10 cellular contexts compared by ENCODE assay signal in the genomic region with DNA sequence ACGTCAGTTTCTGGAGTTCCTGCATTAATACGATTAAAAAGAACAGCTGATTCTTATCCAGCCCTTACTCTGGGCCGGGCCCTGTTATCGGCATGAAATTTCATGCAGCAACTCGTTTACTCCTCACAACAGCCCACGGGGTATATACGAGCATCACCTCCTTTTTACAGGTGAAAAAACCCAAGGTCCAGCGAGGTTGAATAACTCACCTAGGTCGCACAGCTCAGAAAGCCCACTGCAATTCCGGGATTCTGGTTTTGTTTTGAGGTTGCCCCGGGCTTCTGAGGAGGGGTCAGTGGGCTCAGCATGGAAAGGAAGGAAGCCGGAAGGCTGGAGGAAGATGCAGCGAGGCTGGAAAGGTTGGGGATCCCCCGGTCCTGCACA. TPM values are rescaled to one million over a fixed set of nuclear protein-coding genes. Genes with fewer than 3 reads are reported as not detected.
DNase-seq lines count a peak whose midpoint lies in the region; ATAC-seq, FAIRE-seq and TF ChIP-seq lines count a peak whose summit lies in the region.
"Had no signal": no experiment of that assay in that cellular context is flagged by ENCODE, and none has a peak within 500 bp of the region (broad histone marks: within the 10 kb centered on the region; RNA-seq: fewer than 3 reads in every experiment).

No MANE protein-coding gene starts in this region.

- no peak for TF ChIP-seq CTCF in AG04450 (IDR thresholded peaks at IDR 0.05; ENCODE audit: low read depth, low read length)
- no peak for TF ChIP-seq CTCF in coronary artery (IDR thresholded peaks at IDR 0.05)

- H3K36me3 Mint-ChIP-seq in naive thymus-derived CD8-positive, alpha-beta T cell: no peaks in the 10 kb centered on the region

- peak overlapping the region; percentile 73 to 91 (median 84) for H3K4me3 Mint-ChIP-seq in naive thymus-derived CD8-positive, alpha-beta T cell

- POLR2A ChIA-PET in AG04450 (lab: Yijun Ruan, JAX): no interaction called here
- POLR2A ChIA-PET in naive thymus-derived CD8-positive, alpha-beta T cell (lab: Charles Lee): interaction anchor here (0.6 kb wide), 1 partner anchor 32 kb away, joined by 3 read pairs; no protein-coding TSS in a partner anchor

- peak; percentile 55 to 69 for ATAC-seq in naive thymus-derived CD8-positive, alpha-beta T cell
- ATAC-seq in GM21423 (IDR thresholded peaks at IDR 0.05; ENCODE audit: unreplicated experiment): no peak

- no peak overlapping the region for H3K27ac ChIP-seq in AG04450 (ENCODE audit: low read depth, low read length)
- H3K27ac ChIP-seq in coronary artery: no peak overlapping the region
- H3K27ac ChIP-seq in small intestine (ENCODE audit: low read depth in 1 of 2, low read length in 1 of 2): no peak overlapping the region
- H3K27ac ChIP-seq: ovary had no signal

- H3K36me3 ChIP-seq in HAP-1 (replicated peaks) (no peaks in the 10 kb centered on the region), small intestine (ENCODE audit: control insufficient read depth in 2 of 2, insufficient read depth in 2 of 2, low read length in 2 of 2) (no peaks in the 10 kb centered on the region)
- H3K36me3 ChIP-seq: ovary had no signal

- H3K4me1 ChIP-seq in HAP-1 (no peaks in the 10 kb centered on the region; the same call in none of the 2 replicates), small intestine (ENCODE audit: control insufficient read depth in 2 of 2, insufficient read depth in 1 of 2, low read depth in 1 of 2, low read length in 1 of 2) (no peaks in the 10 kb centered on the region)

- H3K27me3 ChIP-seq in AG04450 (ENCODE audit: control insufficient read depth, insufficient read depth, low read length) (peaks cover 31% of the 10 kb centered on the region), HAP-1 (ENCODE audit: low read depth) (peaks cover 30% of the 10 kb centered on the region), small intestine (ENCODE audit: control insufficient read depth in 2 of 2, insufficient read depth in 2 of 2, low read length in 2 of 2) (peaks cover 0 to 21% of the 10 kb centered on the region in 2 donors)
- H3K27me3 ChIP-seq: ovary had no signal

- CTCF ChIA-PET in AG04450 (lab: Charles Lee): interaction anchor here (2.2 kb wide), 1 partner anchor 27 kb away, joined by 7 read pairs; no protein-coding TSS in a partner anchor

- WGBS in small intestine, 3 donors: 1% methylated on average over 11 to 14 of the region's 14 CpGs

- no peaks in the 10 kb centered on the region for H3K9me3 ChIP-seq in AG04450 (ENCODE audit: control insufficient read depth, insufficient read depth, low read length)
- H3K9me3 ChIP-seq in HAP-1: no peaks in the 10 kb centered on the region
- H3K9me3 ChIP-seq in small intestine (ENCODE audit: control insufficient read depth, low read depth): no peaks in the 10 kb centered on the region
- H3K9me3 ChIP-seq: ovary had no signal

- peak overlapping the region in 7 of 10 donors; percentile 2 to 72 (median 54) for H3K27ac Mint-ChIP-seq in naive thymus-derived CD8-positive, alpha-beta T cell

- in situ Hi-C loops in HAP-1 (cut with MboI; ENCODE audit: low sequenced_read_pairs): no loop called here

- no peak for DNase-seq in AG04450 (ENCODE audit: low read depth, low spot score)
- peak; percentile 53 for DNase-seq in NCI-H82 (lab: John Stamatoyannopoulos, UW)
- no peak for DNase-seq in coronary artery (ENCODE audit: low spot score)
- DNase-seq in naive thymus-derived CD8-positive, alpha-beta T cell: peak in 2 of 10 donors; percentile 12 to 17
- DNase-seq in HAP-1 (ENCODE audit: low spot score in 2 of 2): no peak
- DNase-seq in islet precursor cell: no peak
- DNase-seq in small intestine: no peak
- DNase-seq: ovary had no signal

- H3K27me3 Mint-ChIP-seq in naive thymus-derived CD8-positive, alpha-beta T cell: peaks cover 17 to 43% (median 31%) of the 10 kb centered on the region in 5 donors

- H3K9me3 Mint-ChIP-seq in naive thymus-derived CD8-positive, alpha-beta T cell: peaks cover 0 to 3% (median 0%) of the 10 kb centered on the region in 9 donors

- FAIRE-seq in small intestine (lab: Jason Lieb, UNC): no peak
- FAIRE-seq: D721Med had no signal

- H3K4me1 Mint-ChIP-seq in naive thymus-derived CD8-positive, alpha-beta T cell: peaks cover 9 to 26% (median 20%) of the 10 kb centered on the region in 4 donors

- H3K4me3 ChIP-seq in AG04450 (ENCODE audit: low read depth, low read length) (peak overlapping the region; percentile 41), coronary artery (peak overlapping the region; percentile 49), HAP-1 (no peak overlapping the region), small intestine (ENCODE audit: low read depth in 1 of 2, low read length in 2 of 2) (peak overlapping the region in 1 of 2 donors; percentile 26)
- H3K4me3 ChIP-seq: ovary had no signal

RNA-seq across cellular contexts. Expression of gene ACP7, which starts 0.6 kb away (rescaled TPM):
- polyA plus RNA-seq in AG04450 (2011; rRNA removed) (not detected in 2 replicates), small intestine (under 1 TPM in 1 of 3 donors, not detected in 2; 0.01 TPM)
- not detected in 2 replicates for polyA minus RNA-seq in AG04450 (2011; rRNA and poly(A)+ RNA removed)
- not detected for total RNA-seq in naive thymus-derived CD8-positive, alpha-beta T cell
- polyA plus RNA-seq in naive thymus-derived CD8-positive, alpha-beta T cell: not detected
- total RNA-seq: ovary had no signal
- polyA plus RNA-seq: ovary had no signal

RNA-seq across cellular contexts. Expression of gene PAK4, which starts 42.0 kb away (rescaled TPM):
- 10.4 and 12.4 TPM in 2 replicates for polyA plus RNA-seq in AG04450 (2011; rRNA removed)
- polyA minus RNA-seq in AG04450 (2011; rRNA and poly(A)+ RNA removed): 17.5 and 21.6 TPM in 2 replicates
- 10 to 100 TPM; 14.8 to 16.8 TPM for total RNA-seq in naive thymus-derived CD8-positive, alpha-beta T cell
- polyA plus RNA-seq in naive thymus-derived CD8-positive, alpha-beta T cell: 1 to 10 TPM; 1.3 to 1.4 (median 1.3) TPM
- 10 to 100 TPM; 34.6 to 59.7 (median 48.8) TPM for polyA plus RNA-seq in small intestine

RNA-seq across cellular contexts. Expression of gene FBXO27, which starts 51.2 kb away (rescaled TPM):
- polyA plus RNA-seq in AG04450 (2011; rRNA removed): 2.0 and 2.4 TPM in 2 replicates
- 2.5 and 2.6 TPM in 2 replicates for polyA minus RNA-seq in AG04450 (2011; rRNA and poly(A)+ RNA removed)
- not detected for total RNA-seq in naive thymus-derived CD8-positive, alpha-beta T cell
- under 1 TPM in 1 of 3 donors, not detected in 2; 0.17 TPM for polyA plus RNA-seq in naive thymus-derived CD8-positive, alpha-beta T cell
- polyA plus RNA-seq in small intestine: 1 to 10 TPM; 1.9 to 4.7 (median 3.6) TPM
